Comparison of ENCODE assay signal across 34 cellular contexts in the genomic region with DNA sequence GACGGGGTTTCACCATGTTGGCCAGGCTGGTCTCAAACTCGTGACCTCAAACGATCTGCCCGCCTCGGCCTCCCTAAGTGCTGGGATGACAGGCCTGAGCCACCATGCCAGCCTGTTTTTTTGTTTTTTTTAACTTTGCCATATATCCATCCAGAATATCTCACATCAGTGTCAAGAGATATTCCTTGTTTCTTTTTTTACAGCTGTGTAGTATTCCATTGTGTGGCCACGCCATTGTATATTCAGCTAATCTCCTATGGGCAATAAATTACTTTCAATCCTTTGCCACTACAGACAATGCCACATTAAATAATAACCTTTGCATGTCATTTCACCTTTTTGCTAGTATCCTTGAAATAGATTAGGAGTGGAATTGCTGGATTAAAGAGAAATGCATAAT. TPM values are rescaled to one million over a fixed set of nuclear protein-coding genes. Genes with fewer than 3 reads are reported as not detected.
DNase-seq lines count a peak whose midpoint lies in the region; ATAC-seq, FAIRE-seq and TF ChIP-seq lines count a peak whose summit lies in the region.
"Had no signal": no experiment of that assay in that cellular context is flagged by ENCODE, and none has a peak within 500 bp of the region (broad histone marks: within the 10 kb centered on the region; RNA-seq: fewer than 3 reads in every experiment).

No MANE protein-coding gene starts in this region.

- no peak for TF ChIP-seq RAD21 in K562 (CRISPR knock-in tag; conservative IDR thresholded peaks at IDR 0.05 in 1 of 2, IDR thresholded peaks at IDR 0.05 in 1 of 2)

- no peak overlapping the region for H3K4me2 ChIP-seq in K562 (ENCODE audit: insufficient read depth, low read length)
- H3K4me2 ChIP-seq: A549; BLaER1; BLaER1 treated with 17β-estradiol and CSF1 and Interleukin-3, amounts not matched to agents 10 nM and 100 nM had no signal

- H3K9me1 ChIP-seq in K562 (ENCODE audit: control insufficient read depth, insufficient read depth, low read length) = no peaks in the 10 kb centered on the region

- POLR2A ChIA-PET in HEK293 (lab: Yijun Ruan, JAX) = no interaction called here
- POLR2A ChIA-PET in K562 (lab: Yijun Ruan, JAX) = interaction anchor here (0.6 kb wide), 1 partner anchor 121 kb away, joined by 3 read pairs; a partner anchor contains a TSS

- H3K9me3 ChIP-seq in HEK293 (ENCODE audit: control insufficient read depth, insufficient read depth, low read depth, low read length) (no peaks in the 10 kb centered on the region), K562 (replicated peaks; ENCODE audit: control insufficient read depth, insufficient read depth, low read depth, low read length) (no peaks in the 10 kb centered on the region)
- H3K9me3 ChIP-seq: A549; BE2C; BLaER1; BLaER1 treated with 17β-estradiol and CSF1 and Interleukin-3, amounts not matched to agents 10 nM and 100 nM; Caco-2 had no signal

- in situ Hi-C loops in K562 (cut with MboI) = no loop called here

- no peak overlapping the region for H2AFZ ChIP-seq in K562 (ENCODE audit: low read depth, low read length)

- H3K4me3 ChIP-seq in HEK293 (ENCODE audit: low read depth, low read length) (no peak overlapping the region), K562 (no peak overlapping the region)
- H3K4me3 ChIP-seq: A549; BLaER1; BLaER1 treated with 17β-estradiol and CSF1 and Interleukin-3, amounts not matched to agents 10 nM and 100 nM had no signal

- TF ChIP-seq CTCF in HEK293 (tag by site-specific recombination; IDR thresholded peaks at IDR 0.05) (no peak), K562 (IDR thresholded peaks at IDR 0.05 in 2 of 3, conservative IDR thresholded peaks at IDR 0.05 in 1 of 3; ENCODE audit: insufficient read depth in 2 of 3, low read depth in 1 of 3, low read length in 3 of 3) (no peak)

- no peak for FAIRE-seq in K562 (lab: Jason Lieb, UNC)
- FAIRE-seq: A204.1, A549, D721Med had no signal

- H3K36me3 ChIP-seq in HEK293 (ENCODE audit: control insufficient read depth in 2 of 2, insufficient read depth in 1 of 2, low read length in 2 of 2) (peaks cover 0 to 9% of the 10 kb centered on the region in 2 experiments; a peak in 2 of 3 replicates), K562 (ENCODE audit: control insufficient read depth, insufficient read depth, low read length) (peaks cover 10% of the 10 kb centered on the region; the same call in 1 of the 3 replicates)

- no peak for TF ChIP-seq EP300 in K562 (IDR thresholded peaks at IDR 0.05; ENCODE audit: low read length)

- H4K20me1 ChIP-seq in K562 (replicated peaks; ENCODE audit: control insufficient read depth, insufficient read depth, low read length) = peaks cover 2% of the 10 kb centered on the region; the same call in 1 of the 2 replicates

- intact Hi-C loops in K562 (cut with micrococcal nuclease) = no loop called here

- no peak for TF ChIP-seq POLR2A in K562 (conservative IDR thresholded peaks at IDR 0.05)

- no peak overlapping the region for H3K27ac ChIP-seq in HEK293 (ENCODE audit: extremely low read depth, low read depth, low read length)
- H3K27ac ChIP-seq in K562 (ENCODE audit: extremely low read depth, low read depth, low read length) = no peak overlapping the region
- H3K27ac ChIP-seq: 22Rv1; A549; BLaER1; BLaER1 treated with 17β-estradiol and CSF1 and Interleukin-3, amounts not matched to agents 10 nM and 100 nM; C4-2B had no signal

- BruUV-seq in K562 (replicated peaks; lab: Mats Ljungman, UMichigan) = no TSS peak

- no peak overlapping the region for H3K9ac ChIP-seq in K562 (ENCODE audit: insufficient read depth in 1 of 2, low read depth in 2 of 2, low read length in 2 of 2)
- H3K9ac ChIP-seq: BLaER1; BLaER1 treated with 17β-estradiol and CSF1 and Interleukin-3, amounts not matched to agents 10 nM and 100 nM had no signal

- CTCF ChIA-PET in HEK293 (lab: Yijun Ruan, JAX) = no interaction called here
- CTCF ChIA-PET in K562 (lab: Yijun Ruan, JAX; ENCODE audit: low intra/inter-chr PET ratio) = no interaction called here

- WGBS in K562 (ENCODE audit: insufficient coverage, low coverage, missing lambda C conversion rate) = 75% methylated on average over 6 of the region's 6 CpGs

- ATAC-seq in K562 = no peak
- ATAC-seq: A549; CD8-positive, alpha-beta T cell had no signal

- no peaks in the 10 kb centered on the region for H3K27me3 ChIP-seq in K562 (ENCODE audit: control insufficient read depth in 2 of 2, insufficient read depth in 2 of 2, low read length in 2 of 2)
- H3K27me3 ChIP-seq: BE2C; BLaER1; BLaER1 treated with 17β-estradiol and CSF1 and Interleukin-3, amounts not matched to agents 10 nM and 100 nM had no signal

- no peaks in the 10 kb centered on the region for H3K4me1 ChIP-seq in HEK293 (ENCODE audit: control insufficient read depth, insufficient read depth, low read length)
- H3K4me1 ChIP-seq in K562 (replicated peaks in 1 of 2; ENCODE audit: control insufficient read depth in 2 of 2, insufficient read depth in 2 of 2, low read length in 2 of 2) = peaks cover 0 to 18% of the 10 kb centered on the region in 2 experiments; a peak in 2 of 5 replicates
- H3K4me1 ChIP-seq: A549; BE2C; BLaER1; BLaER1 treated with 17β-estradiol and CSF1 and Interleukin-3, amounts not matched to agents 10 nM and 100 nM had no signal

- H3K79me2 ChIP-seq in K562 (ENCODE audit: control insufficient read depth, insufficient read depth, low read length) = no peaks in the 10 kb centered on the region

- DNase-seq in K562 (ENCODE audit: extremely low read depth in 1 of 4, low spot score in 3 of 4) (no peak), NCI-H82 treated with DMSO at 0.1 percent for 48 hours (lab: John Stamatoyannopoulos, UW; ENCODE audit: unreplicated experiment) (no peak), SW480 (ENCODE audit: low spot score) (no peak)
- DNase-seq: 8988T; ACHN; AML-193; BE2C; C1 segment of cervical spinal cord; Caco-2; Calu3; CD4-positive, alpha-beta memory T cell; CD4-positive, alpha-beta T cell; CD4-positive, CD25-positive, alpha-beta regulatory T cell; CD8-positive, alpha-beta memory T cell; CD8-positive, alpha-beta T cell; COR-L47; DMS 273 treated with DMSO at 0.1 percent for 48 hours; DMS153; DMS53; DMS79; DMS79 treated with DMSO at 0.1 percent for 48 hours; DND-41; EL had no signal

RNA-seq across cellular contexts. Expression of a gene that starts 15.3 kb away (rescaled TPM):
- 186 and 376 TPM in 2 replicates for total RNA-seq in K562 (2011; cell fraction: chromatin; rRNA removed; ENCODE audit: low replicate concordance)
- 235 and 244 TPM in 2 replicates for total RNA-seq in K562 (2011; cell fraction: nucleolus; rRNA removed)
- 196 TPM in 2 replicates for total RNA-seq in K562 (2011; cell fraction: nucleoplasm; rRNA removed)
- 183 and 227 TPM in 2 replicates for total RNA-seq in K562 (2014; rRNA removed)
- 94.5 and 97.2 TPM in 2 replicates for total RNA-seq in K562 (2014; rRNA removed; fragmentation: Illumina TruSeq; extraction: Trizol)
- total RNA-seq in K562 (2015; rRNA removed; fragmentation: Illumina TruSeq; extraction: Trizol) = 139 and 150 TPM in 2 replicates
- 519 and 564 TPM in 2 replicates for total RNA-seq in K562 (2021)
- polyA plus RNA-seq in K562 (2011; rRNA removed) = 93.1 and 118 TPM in 2 replicates
- 82.9 and 159 TPM in 2 replicates for polyA plus RNA-seq in K562 (2011; cell fraction: cytosol; rRNA removed)
- 172 and 201 TPM in 2 replicates for polyA plus RNA-seq in K562 (2011; cell fraction: nucleus; rRNA removed)
- polyA plus RNA-seq in K562 (2012) = 307 and 455 TPM in 2 replicates
- 215 and 288 TPM in 2 replicates for polyA plus RNA-seq in K562 (2014; fragmentation: Illumina TruSeq; extraction: Trizol)
- polyA plus RNA-seq in K562 (2014; fragmentation: Nextera tagmentation; extraction: Ambion mirVana) = 1 to 10 TPM; 4.2 to 5.7 TPM
- polyA plus RNA-seq in K562 (2014; rRNA removed) = 313 and 329 TPM in 2 replicates
- 136 and 150 TPM in 2 replicates for polyA minus RNA-seq in K562 (2011; rRNA and poly(A)+ RNA removed)
- polyA minus RNA-seq in K562 (2011; cell fraction: cytosol; rRNA and poly(A)+ RNA removed) = 200 and 285 TPM in 2 replicates
- polyA minus RNA-seq in K562 (2011; cell fraction: nucleus; rRNA and poly(A)+ RNA removed) = 88.2 and 125 TPM in 2 replicates

RNA-seq across cellular contexts. Expression of a gene that starts 16.4 kb away (rescaled TPM):
- total RNA-seq in K562 (2011; cell fraction: chromatin; rRNA removed; ENCODE audit: low replicate concordance) = 19.4 and 44.5 TPM in 2 replicates
- 26.5 and 29.9 TPM in 2 replicates for total RNA-seq in K562 (2011; cell fraction: nucleolus; rRNA removed)
- 20.7 and 21.6 TPM in 2 replicates for total RNA-seq in K562 (2011; cell fraction: nucleoplasm; rRNA removed)
- total RNA-seq in K562 (2014; rRNA removed) = 75.4 and 81.6 TPM in 2 replicates
- total RNA-seq in K562 (2014; rRNA removed; fragmentation: Illumina TruSeq; extraction: Trizol) = 30.3 TPM in 2 replicates
- total RNA-seq in K562 (2015; rRNA removed; fragmentation: Illumina TruSeq; extraction: Trizol) = 73.5 and 79.1 TPM in 2 replicates
- 58.9 and 71.7 TPM in 2 replicates for total RNA-seq in K562 (2021)
- polyA plus RNA-seq in K562 (2011; rRNA removed) = 34.9 and 47.9 TPM in 2 replicates
- polyA plus RNA-seq in K562 (2011; cell fraction: cytosol; rRNA removed) = 52.9 and 70.5 TPM in 2 replicates
- 25.6 and 38.6 TPM in 2 replicates for polyA plus RNA-seq in K562 (2011; cell fraction: nucleus; rRNA removed)
- polyA plus RNA-seq in K562 (2012) = 74.1 and 80.2 TPM in 2 replicates
- 68.4 and 85.9 TPM in 2 replicates for polyA plus RNA-seq in K562 (2014; fragmentation: Illumina TruSeq; extraction: Trizol)
- polyA plus RNA-seq in K562 (2014; fragmentation: Nextera tagmentation; extraction: Ambion mirVana) = 1 to 10 TPM; 4.7 to 6.3 TPM
- polyA plus RNA-seq in K562 (2014; rRNA removed) = 66.0 and 68.7 TPM in 2 replicates
- polyA minus RNA-seq in K562 (2011; rRNA and poly(A)+ RNA removed) = 28.2 and 53.2 TPM in 2 replicates
- 37.8 and 49.9 TPM in 2 replicates for polyA minus RNA-seq in K562 (2011; cell fraction: cytosol; rRNA and poly(A)+ RNA removed)
- 8.5 and 12.0 TPM in 2 replicates for polyA minus RNA-seq in K562 (2011; cell fraction: nucleus; rRNA and poly(A)+ RNA removed)

RNA-seq across cellular contexts. Expression of a gene that starts 24.2 kb away (rescaled TPM):
- total RNA-seq in K562 (2011; cell fraction: chromatin; rRNA removed; ENCODE audit: low replicate concordance) = 1.6 and 2.4 TPM in 2 replicates
- total RNA-seq in K562 (2011; cell fraction: nucleolus; rRNA removed) = 1.4 and 1.8 TPM in 2 replicates
- 1.9 and 2.8 TPM in 2 replicates for total RNA-seq in K562 (2011; cell fraction: nucleoplasm; rRNA removed)
- total RNA-seq in K562 (2014; rRNA removed) = 0.94 and 1.00 TPM in 2 replicates
- 1.1 and 1.6 TPM in 2 replicates for total RNA-seq in K562 (2014; rRNA removed; fragmentation: Illumina TruSeq; extraction: Trizol)
- total RNA-seq in K562 (2015; rRNA removed; fragmentation: Illumina TruSeq; extraction: Trizol) = 1.2 and 1.6 TPM in 2 replicates
- total RNA-seq in K562 (2021) = 4.2 and 4.6 TPM in 2 replicates
- polyA plus RNA-seq in K562 (2011; rRNA removed) = 3.3 and 6.5 TPM in 2 replicates
- 6.1 and 6.3 TPM in 2 replicates for polyA plus RNA-seq in K562 (2011; cell fraction: cytosol; rRNA removed)
- polyA plus RNA-seq in K562 (2011; cell fraction: nucleus; rRNA removed) = 3.6 and 4.5 TPM in 2 replicates
- polyA plus RNA-seq in K562 (2012) = 3.6 TPM in 2 replicates
- polyA plus RNA-seq in K562 (2014; fragmentation: Illumina TruSeq; extraction: Trizol) = 2.0 and 4.7 TPM in 2 replicates
- polyA plus RNA-seq in K562 (2014; fragmentation: Nextera tagmentation; extraction: Ambion mirVana) = under 1 TPM; 0.08 to 0.24 TPM
- 4.0 and 6.7 TPM in 2 replicates for polyA plus RNA-seq in K562 (2014; rRNA removed)
- polyA minus RNA-seq in K562 (2011; rRNA and poly(A)+ RNA removed) = 0.54 and 0.77 TPM in 2 replicates
- 0.76 and 2.5 TPM in 2 replicates for polyA minus RNA-seq in K562 (2011; cell fraction: cytosol; rRNA and poly(A)+ RNA removed)
- polyA minus RNA-seq in K562 (2011; cell fraction: nucleus; rRNA and poly(A)+ RNA removed) = 0.27 and 0.67 TPM in 2 replicates
- total RNA-seq: Caco-2; CD4-positive, alpha-beta memory T cell; CD8-positive, alpha-beta T cell; Daoy had no signal
- polyA plus RNA-seq: AG04450; CD14-positive monocyte; CD4-positive, alpha-beta memory T cell; CD8-positive, alpha-beta memory T cell had no signal

RNA-seq across cellular contexts. Expression of a gene that starts 33.6 kb away (rescaled TPM):
- total RNA-seq in K562 (2011; cell fraction: chromatin; rRNA removed; ENCODE audit: low replicate concordance) = 2.1 and 5.7 TPM in 2 replicates
- total RNA-seq in K562 (2011; cell fraction: nucleolus; rRNA removed) = 2.4 and 2.7 TPM in 2 replicates
- 2.9 and 4.5 TPM in 2 replicates for total RNA-seq in K562 (2011; cell fraction: nucleoplasm; rRNA removed)
- total RNA-seq in K562 (2014; rRNA removed) (0.78 and 0.82 TPM in 2 replicates), K562 (2014; rRNA removed; fragmentation: Illumina TruSeq; extraction: Trizol) (0.45 and 0.58 TPM in 2 replicates), K562 (2015; rRNA removed; fragmentation: Illumina TruSeq; extraction: Trizol) (0.83 and 0.87 TPM in 2 replicates), K562 (2021) (1.1 TPM in 2 replicates)
- polyA plus RNA-seq in K562 (2011; rRNA removed) (0.25 and 0.32 TPM in 2 replicates), K562 (2014; fragmentation: Illumina TruSeq; extraction: Trizol) (0.55 and 0.58 TPM in 2 replicates), K562 (2014; fragmentation: Nextera tagmentation; extraction: Ambion mirVana) (under 1 TPM; 0.21 to 0.29 TPM), K562 (2014; rRNA removed) (0.28 and 0.40 TPM in 2 replicates)
- polyA plus RNA-seq in K562 (2011; cell fraction: cytosol; rRNA removed) = 0.58 and 0.88 TPM in 2 replicates
- polyA plus RNA-seq in K562 (2011; cell fraction: nucleus; rRNA removed) = 0.72 and 1.00 TPM in 2 replicates
- polyA plus RNA-seq in K562 (2012) = 0.47 and 0.86 TPM in 2 replicates
- 0.39 and 0.56 TPM in 2 replicates for polyA minus RNA-seq in K562 (2011; rRNA and poly(A)+ RNA removed)
- 1.1 and 2.7 TPM in 2 replicates for polyA minus RNA-seq in K562 (2011; cell fraction: cytosol; rRNA and poly(A)+ RNA removed)
- 0.67 and 0.81 TPM in 2 replicates for polyA minus RNA-seq in K562 (2011; cell fraction: nucleus; rRNA and poly(A)+ RNA removed)

RNA-seq across cellular contexts. Expression of a gene that starts 36.8 kb away (rescaled TPM):
- total RNA-seq in K562 (2011; cell fraction: chromatin; rRNA removed; ENCODE audit: low replicate concordance) = 1.1 and 3.1 TPM in 2 replicates
- 6.2 and 11.8 TPM in 2 replicates for total RNA-seq in K562 (2011; cell fraction: nucleolus; rRNA removed)
- total RNA-seq in K562 (2011; cell fraction: nucleoplasm; rRNA removed) = 4.8 and 7.3 TPM in 2 replicates
- total RNA-seq in K562 (2014; rRNA removed) (65.7 and 88.6 TPM in 2 replicates), K562 (2014; rRNA removed; fragmentation: Illumina TruSeq; extraction: Trizol) (2.3 and 4.4 TPM in 2 replicates), K562 (2015; rRNA removed; fragmentation: Illumina TruSeq; extraction: Trizol) (24.6 and 29.8 TPM in 2 replicates), K562 (2021) (94.8 and 110 TPM in 2 replicates)
- polyA plus RNA-seq in K562 (2011; rRNA removed) (17.6 and 35.4 TPM in 2 replicates), K562 (2014; fragmentation: Illumina TruSeq; extraction: Trizol) (9.5 and 24.2 TPM in 2 replicates), K562 (2014; fragmentation: Nextera tagmentation; extraction: Ambion mirVana) (1 to 10 TPM in 1 of 2 experiments, under 1 TPM in 1; 0.69 to 2.8 TPM), K562 (2014; rRNA removed) (67.6 and 68.8 TPM in 2 replicates)
- 51.4 and 114 TPM in 2 replicates for polyA plus RNA-seq in K562 (2011; cell fraction: cytosol; rRNA removed)
- polyA plus RNA-seq in K562 (2011; cell fraction: nucleus; rRNA removed) = 18.5 and 23.2 TPM in 2 replicates
- 48.8 and 149 TPM in 2 replicates for polyA plus RNA-seq in K562 (2012)
- 2.5 and 2.9 TPM in 2 replicates for polyA minus RNA-seq in K562 (2011; rRNA and poly(A)+ RNA removed)
- polyA minus RNA-seq in K562 (2011; cell fraction: cytosol; rRNA and poly(A)+ RNA removed) = 11.5 and 20.7 TPM in 2 replicates
- polyA minus RNA-seq in K562 (2011; cell fraction: nucleus; rRNA and poly(A)+ RNA removed) = 3.8 and 5.2 TPM in 2 replicates
